Comparison of ENCODE assay signal across 9 cellular contexts in the genomic region with DNA sequence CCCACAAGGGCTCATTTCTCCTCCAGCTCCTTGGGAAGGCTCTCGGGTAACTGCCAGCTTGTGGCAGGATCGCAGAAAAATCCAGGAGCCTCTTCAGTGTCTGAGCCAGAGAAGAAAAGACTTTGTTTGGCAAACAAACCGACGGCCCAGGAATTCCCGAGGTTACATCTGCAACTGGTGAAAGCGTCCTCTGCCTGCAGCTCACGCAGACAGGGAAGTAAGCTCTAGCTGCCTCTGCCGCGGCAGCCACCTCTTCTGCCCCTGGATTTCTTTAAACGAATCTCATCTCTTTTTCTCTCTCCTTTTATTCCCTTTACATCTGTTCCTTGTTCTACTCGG. TPM values are rescaled to one million over a fixed set of nuclear protein-coding genes. Genes with fewer than 3 reads are reported as not detected.
DNase-seq lines count a peak whose midpoint lies in the region; ATAC-seq and TF ChIP-seq lines count a peak whose summit lies in the region.
"Had no signal": no experiment of that assay in that cellular context is flagged by ENCODE, and none has a peak within 500 bp of the region (broad histone marks: within the 10 kb centered on the region; RNA-seq: fewer than 3 reads in every experiment).

No MANE protein-coding gene starts in this region.

- no peak for DNase-seq in activated CD4-positive, alpha-beta T cell treated with anti-CD3 and anti-CD28 coated beads, Interleukin-2, amount 10 ng/mL, durations not matched to agents 7 days and 5 days
- no peak for DNase-seq in activated CD4-positive, alpha-beta T cell treated with anti-CD3 and anti-CD28 coated beads, Interleukin-2, amount 50 U/mL, for 1 hour
- no peak for DNase-seq in HFFc6
- DNase-seq in NOMO-1 treated with DMSO at 0.1 percent for 48 hours (lab: John Stamatoyannopoulos, UW; ENCODE audit: unreplicated experiment) = peak; percentile 36
- no peak for DNase-seq in activated gamma-delta T cell treated with Interleukin-2 at 50 U/mL for 16 hours

- H3K27ac ChIP-seq in duodenal mucosa (ENCODE audit: low read depth, low read length) (no peak overlapping the region), muscle layer of duodenum (ENCODE audit: low read length) (no peak overlapping the region)

- H3K4me3 ChIP-seq in duodenal mucosa (ENCODE audit: low read depth in 1 of 2, low read length in 2 of 2) (peak overlapping the region; percentile 51), muscle layer of duodenum (ENCODE audit: low read depth in 1 of 2, low read length in 2 of 2) (peak overlapping the region; percentile 52 to 64)

- H3K36me3 ChIP-seq in duodenal mucosa (ENCODE audit: control insufficient read depth in 1 of 2, insufficient read depth in 2 of 2, low read length in 2 of 2) (no peaks in the 10 kb centered on the region), muscle layer of duodenum (ENCODE audit: control insufficient read depth in 1 of 2, insufficient read depth in 2 of 2, low read length in 2 of 2) (no peaks in the 10 kb centered on the region)

- peaks cover 4 to 7% of the 10 kb centered on the region in 2 donors for H3K4me1 ChIP-seq in duodenal mucosa (ENCODE audit: control insufficient read depth in 1 of 2, insufficient read depth in 2 of 2, low read length in 2 of 2)
- peaks cover 0 to 15% of the 10 kb centered on the region in 2 donors for H3K4me1 ChIP-seq in muscle layer of duodenum (ENCODE audit: control insufficient read depth in 1 of 2, insufficient read depth in 2 of 2, low read length in 2 of 2)

- peaks cover 12% of the 10 kb centered on the region for H3K4me1 Mint-ChIP-seq in activated CD4-positive, alpha-beta T cell treated with anti-CD3 and anti-CD28 coated beads, Interleukin-2, amount 10 ng/mL, durations not matched to agents 7 days and 5 days
- no peaks in the 10 kb centered on the region; the same call in 1 of the 2 replicates for H3K4me1 Mint-ChIP-seq in HFFc6 (ENCODE audit: low read depth)

- POLR2A ChIA-PET in activated CD4-positive, alpha-beta T cell treated with anti-CD3 and anti-CD28 coated beads, Interleukin-2, amount 10 ng/mL, durations not matched to agents 7 days and 5 days (lab: Charles Lee) = no interaction called here

- H3K27me3 Mint-ChIP-seq in activated CD4-positive, alpha-beta T cell treated with anti-CD3 and anti-CD28 coated beads, Interleukin-2, amount 10 ng/mL, durations not matched to agents 7 days and 5 days = peaks cover 81% of the 10 kb centered on the region
- peaks cover 5% of the 10 kb centered on the region; the same call in 1 of the 2 replicates for H3K27me3 Mint-ChIP-seq in HFFc6 (ENCODE audit: insufficient read depth)

- ATAC-seq in HG03095 (IDR thresholded peaks at IDR 0.05; ENCODE audit: unreplicated experiment) = no peak

- H3K27me3 ChIP-seq in duodenal mucosa (ENCODE audit: control insufficient read depth in 1 of 2, insufficient read depth in 2 of 2, low read length in 2 of 2) = peaks cover 24 to 38% of the 10 kb centered on the region in 2 donors
- H3K27me3 ChIP-seq in muscle layer of duodenum (ENCODE audit: low read depth, low read length) = peaks cover 10% of the 10 kb centered on the region

- H3K9me3 Mint-ChIP-seq in activated CD4-positive, alpha-beta T cell treated with anti-CD3 and anti-CD28 coated beads, Interleukin-2, amount 10 ng/mL, durations not matched to agents 7 days and 5 days = no peaks in the 10 kb centered on the region
- no peaks in the 10 kb centered on the region for H3K9me3 Mint-ChIP-seq in HFFc6
- H3K9me3 Mint-ChIP-seq: activated naive CD4-positive, alpha-beta T cell treated with anti-CD3 and anti-CD28 coated beads, Interleukin-2, amount 50 U/mL, for 72 hours had no signal

- no peak overlapping the region for H3K9ac ChIP-seq in duodenal mucosa (ENCODE audit: low read depth in 1 of 2, low read length in 2 of 2)

- peak overlapping the region; percentile 61 for H3K4me3 Mint-ChIP-seq in activated CD4-positive, alpha-beta T cell treated with anti-CD3 and anti-CD28 coated beads, Interleukin-2, amount 10 ng/mL, durations not matched to agents 7 days and 5 days
- H3K4me3 Mint-ChIP-seq in HFFc6 = peak overlapping the region; percentile 37; the same call in 1 of the 2 replicates

- CTCF ChIA-PET in activated CD4-positive, alpha-beta T cell treated with anti-CD3 and anti-CD28 coated beads, Interleukin-2, amount 10 ng/mL, durations not matched to agents 7 days and 5 days (lab: Charles Lee) = no interaction called here

- H3K9me3 ChIP-seq in duodenal mucosa (ENCODE audit: control insufficient read depth in 1 of 2, low read length in 2 of 2) (no peaks in the 10 kb centered on the region), muscle layer of duodenum (ENCODE audit: control insufficient read depth in 1 of 2, low read length in 2 of 2) (no peaks in the 10 kb centered on the region)

- no peak overlapping the region for H3K27ac Mint-ChIP-seq in activated CD4-positive, alpha-beta T cell treated with anti-CD3 and anti-CD28 coated beads, Interleukin-2, amount 10 ng/mL, durations not matched to agents 7 days and 5 days
- H3K27ac Mint-ChIP-seq in HFFc6 = no peak overlapping the region
- H3K27ac Mint-ChIP-seq: activated naive CD4-positive, alpha-beta T cell treated with anti-CD3 and anti-CD28 coated beads, Interleukin-2, amount 50 U/mL, for 72 hours had no signal

- TF ChIP-seq CTCF in HFFc6 (IDR thresholded peaks at IDR 0.05) = no peak

- H3K36me3 Mint-ChIP-seq in activated CD4-positive, alpha-beta T cell treated with anti-CD3 and anti-CD28 coated beads, Interleukin-2, amount 10 ng/mL, durations not matched to agents 7 days and 5 days (ENCODE audit: low read depth) = no peaks in the 10 kb centered on the region
- H3K36me3 Mint-ChIP-seq in HFFc6 (ENCODE audit: low read depth) = no peaks in the 10 kb centered on the region

RNA-seq across cellular contexts. Expression of a gene that starts 0.3 kb away (rescaled TPM):
- not detected for total RNA-seq in activated CD4-positive, alpha-beta T cell treated with anti-CD3 and anti-CD28 coated beads, Interleukin-2, amount 10 ng/mL, durations not matched to agents 7 days and 5 days
- not detected for total RNA-seq in HFFc6 (2021; fragmentation: NEBNext Ultra II Directional; extraction: Animal tissue kit (Norgen Biotek cat#: 25700))
- total RNA-seq: activated naive CD4-positive, alpha-beta T cell treated with anti-CD3 and anti-CD28 coated beads, Interleukin-2, amount 50 U/mL, for 72 hours had no signal

RNA-seq across cellular contexts. Expression of a gene that starts 58.9 kb away (rescaled TPM):
- 10 to 100 TPM; 82.3 to 94.6 TPM for total RNA-seq in activated CD4-positive, alpha-beta T cell treated with anti-CD3 and anti-CD28 coated beads, Interleukin-2, amount 10 ng/mL, durations not matched to agents 7 days and 5 days
- total RNA-seq in HFFc6 (2021; fragmentation: NEBNext Ultra II Directional; extraction: Animal tissue kit (Norgen Biotek cat#: 25700)) = 100 to 1,000 TPM in 1 of 6 experiments, 10 to 100 TPM in 5; 93.8 to 101 (median 95.3) TPM
